ENCODE assay signal across 15 cellular contexts in genomic region chr10:104316321-104317099, GRCh38. TPM values are rescaled to one million over a fixed set of nuclear protein-coding genes. Genes with fewer than 3 reads are reported as not detected.
DNase-seq lines count a peak whose midpoint lies in the region; ATAC-seq and TF ChIP-seq lines count a peak whose summit lies in the region.
"Had no signal": no experiment of that assay in that cellular context is flagged by ENCODE, and none has a peak within 500 bp of the region (broad histone marks: within the 10 kb centered on the region; RNA-seq: fewer than 3 reads in every experiment).

No MANE protein-coding gene starts in this region.

- intact Hi-C loops in esophagus muscularis mucosa (cut with DNase I) (no loop called here), sigmoid colon (cut with DNase I) (no loop called here), colonic mucosa (cut with DNase I) (no loop called here)

- no peaks in the 10 kb centered on the region for H3K9me3 Mint-ChIP-seq in HFFc6

- H3K9ac ChIP-seq in colonic mucosa (ENCODE audit: low read depth in 2 of 2, low read length in 2 of 2) = no peak overlapping the region

- H3K36me3 ChIP-seq in ACC112 (ENCODE audit: insufficient read depth, low read length) (peaks cover 32% of the 10 kb centered on the region; the same call in 1 of the 2 replicates), esophagus muscularis mucosa (peaks cover 28 to 60% (median 44%) of the 10 kb centered on the region in 4 donors), sigmoid colon (peaks cover 19 to 39% (median 35%) of the 10 kb centered on the region in 4 donors), colonic mucosa (peaks cover 15% of the 10 kb centered on the region)
- H3K36me3 ChIP-seq: BE2C had no signal

- 0 out of 2 replicates have a peak overlapping the region, but pooled peaks have one; percentile 45 for H3K4me3 Mint-ChIP-seq in HFFc6
- H3K4me3 Mint-ChIP-seq: activated naive CD8-positive, alpha-beta T cell had no signal

- TF ChIP-seq EP300 in esophagus muscularis mucosa (IDR thresholded peaks at IDR 0.05) (no peak), sigmoid colon (IDR thresholded peaks at IDR 0.05) (no peak)

- peaks cover 36% of the 10 kb centered on the region; the same call in 1 of the 2 replicates for H3K36me3 Mint-ChIP-seq in HFFc6 (ENCODE audit: low read depth)
- H3K36me3 Mint-ChIP-seq: activated naive CD8-positive, alpha-beta T cell had no signal

- DNase-seq in HFFc6 (no peak), esophagus muscularis mucosa (ENCODE audit: extremely low spot score) (no peak), sigmoid colon (peak; percentile 20), colonic mucosa (no peak), DMS153 treated with DMSO at 0.1 percent for 48 hours (lab: John Stamatoyannopoulos, UW; ENCODE audit: unreplicated experiment) (no peak), DMS 273 (lab: John Stamatoyannopoulos, UW; ENCODE audit: unreplicated experiment) (no peak)
- DNase-seq: BE2C, DMS 273 treated with DMSO at 0.1 percent for 48 hours, Kasumi-1, NCI-H510A, T-helper 2 cell had no signal

- no peak for TF ChIP-seq CTCF in HFFc6 (IDR thresholded peaks at IDR 0.05)
- TF ChIP-seq CTCF in esophagus muscularis mucosa (IDR thresholded peaks at IDR 0.05) = no peak
- no peak for TF ChIP-seq CTCF in sigmoid colon (IDR thresholded peaks at IDR 0.05)
- no peak for TF ChIP-seq CTCF in colonic mucosa (IDR thresholded peaks at IDR 0.05)

- H3K4me3 ChIP-seq in ACC112 (ENCODE audit: low read depth, low read length) (no peak overlapping the region), esophagus muscularis mucosa (no peak overlapping the region), sigmoid colon (no peak overlapping the region), colonic mucosa (no peak overlapping the region)
- H3K4me3 ChIP-seq: cardiac muscle cell had no signal

- H3K9me3 ChIP-seq in esophagus muscularis mucosa (no peaks in the 10 kb centered on the region), sigmoid colon (no peaks in the 10 kb centered on the region), colonic mucosa (no peaks in the 10 kb centered on the region)
- H3K9me3 ChIP-seq: BE2C had no signal

- ATAC-seq in GM18502 (IDR thresholded peaks at IDR 0.05; ENCODE audit: poor library complexity, unreplicated experiment) = no peak

- 86% methylated on average over 9 of the region's 9 CpGs for WGBS in esophagus muscularis mucosa
- 91 to 92% methylated on average over 9 of the region's 9 CpGs for WGBS in sigmoid colon, 2 donors

- H3K79me2 ChIP-seq in ACC112 (ENCODE audit: control insufficient read depth, insufficient read depth, low read length, unreplicated experiment) = peaks cover 99% of the 10 kb centered on the region

- peaks cover 58% of the 10 kb centered on the region for H3K4me1 Mint-ChIP-seq in HFFc6 (ENCODE audit: low read depth)

- H3K27me3 ChIP-seq in ACC112 (ENCODE audit: insufficient read depth, low read length) (no peaks in the 10 kb centered on the region), esophagus muscularis mucosa (no peaks in the 10 kb centered on the region), sigmoid colon (no peaks in the 10 kb centered on the region), colonic mucosa (no peaks in the 10 kb centered on the region)
- H3K27me3 ChIP-seq: BE2C, cardiac muscle cell had no signal

- no peak overlapping the region for H2AFZ ChIP-seq in ACC112 (ENCODE audit: low read length, unreplicated experiment)

- H3K27me3 Mint-ChIP-seq in HFFc6 (ENCODE audit: insufficient read depth) = peaks cover 10% of the 10 kb centered on the region; the same call in 1 of the 2 replicates
- H3K27me3 Mint-ChIP-seq: activated naive CD8-positive, alpha-beta T cell had no signal

- peak overlapping the region; percentile 80 for H3K27ac ChIP-seq in ACC112 (ENCODE audit: low read depth, low read length)
- peak overlapping the region; percentile 74 to 99 (median 82) for H3K27ac ChIP-seq in esophagus muscularis mucosa (replicated peaks in 1 of 4)
- H3K27ac ChIP-seq in sigmoid colon = peak overlapping the region; percentile 29 to 75 (median 60)
- H3K27ac ChIP-seq in colonic mucosa = no peak overlapping the region
- H3K27ac ChIP-seq: cardiac muscle cell had no signal

- H3K4me1 ChIP-seq in ACC112 (ENCODE audit: control insufficient read depth, insufficient read depth, low read length, unreplicated experiment) = peaks cover 60% of the 10 kb centered on the region
- H3K4me1 ChIP-seq in esophagus muscularis mucosa = peaks cover 75 to 81% (median 78%) of the 10 kb centered on the region in 4 donors
- peaks cover 0 to 55% (median 49%) of the 10 kb centered on the region in 4 donors for H3K4me1 ChIP-seq in sigmoid colon
- peaks cover 4% of the 10 kb centered on the region for H3K4me1 ChIP-seq in colonic mucosa
- H3K4me1 ChIP-seq: BE2C had no signal

- H3K27ac Mint-ChIP-seq in HFFc6 = peak overlapping the region; percentile 70
- H3K27ac Mint-ChIP-seq: activated naive CD8-positive, alpha-beta T cell had no signal

- TF ChIP-seq POLR2A in esophagus muscularis mucosa (IDR thresholded peaks at IDR 0.05; ENCODE audit: low read depth) = no peak
- no peak for TF ChIP-seq POLR2A in sigmoid colon (IDR thresholded peaks at IDR 0.05)

RNA-seq across cellular contexts. Expression of gene ITPRIP, which starts 21.8 kb away (rescaled TPM):
- total RNA-seq in HFFc6 (2021; fragmentation: NEBNext Ultra II Directional; extraction: Animal tissue kit (Norgen Biotek cat#: 25700)) = 10 to 100 TPM; 23.9 to 34.7 (median 29.7) TPM
- 10 to 100 TPM; 18.7 to 56.0 (median 39.9) TPM for total RNA-seq in esophagus muscularis mucosa
- total RNA-seq in sigmoid colon = 10 to 100 TPM; 11.4 to 22.4 (median 15.3) TPM
- polyA plus RNA-seq in sigmoid colon = 1 to 10 TPM; 1.2 to 8.6 (median 1.6) TPM
- total RNA-seq in colonic mucosa = 1 to 10 TPM; 5.9 to 9.6 TPM

RNA-seq across cellular contexts. Expression of gene CFAP58, which starts 37.1 kb away (rescaled TPM):
- 1 to 10 TPM in 1 of 6 experiments, under 1 TPM in 5; 0.35 to 1.1 (median 0.41) TPM for total RNA-seq in HFFc6 (2021; fragmentation: NEBNext Ultra II Directional; extraction: Animal tissue kit (Norgen Biotek cat#: 25700))
- 1 to 10 TPM in 2 of 4 donors, under 1 TPM in 2; 0.71 to 1.6 (median 1.0) TPM for total RNA-seq in esophagus muscularis mucosa
- 1 to 10 TPM in 1 of 4 donors, under 1 TPM in 3; 0.36 to 1.1 (median 0.61) TPM for total RNA-seq in sigmoid colon
- polyA plus RNA-seq in sigmoid colon = under 1 TPM in 1 of 3 donors, not detected in 2; 0.09 TPM
- under 1 TPM in 1 of 2 donors, not detected in 1; 0.11 TPM for total RNA-seq in colonic mucosa

RNA-seq across cellular contexts. Expression of gene GSTO2, which starts 47.5 kb away (rescaled TPM):
- 10 to 100 TPM in 4 of 6 experiments, 1 to 10 TPM in 2; 2.5 to 15.0 (median 12.3) TPM for total RNA-seq in HFFc6 (2021; fragmentation: NEBNext Ultra II Directional; extraction: Animal tissue kit (Norgen Biotek cat#: 25700))
- total RNA-seq in esophagus muscularis mucosa (under 1 TPM; 0.42 to 0.99 (median 0.63) TPM), sigmoid colon (1 to 10 TPM in 3 of 4 donors, under 1 TPM in 1; 0.68 to 2.1 (median 1.4) TPM), colonic mucosa (10 to 100 TPM; 12.8 to 18.9 TPM)
- polyA plus RNA-seq in sigmoid colon = 10 to 100 TPM in 2 of 3 donors, 1 to 10 TPM in 1; 9.7 to 13.2 (median 12.2) TPM
